ENCODE assay signal across 1 cellular context in the genomic region with DNA sequence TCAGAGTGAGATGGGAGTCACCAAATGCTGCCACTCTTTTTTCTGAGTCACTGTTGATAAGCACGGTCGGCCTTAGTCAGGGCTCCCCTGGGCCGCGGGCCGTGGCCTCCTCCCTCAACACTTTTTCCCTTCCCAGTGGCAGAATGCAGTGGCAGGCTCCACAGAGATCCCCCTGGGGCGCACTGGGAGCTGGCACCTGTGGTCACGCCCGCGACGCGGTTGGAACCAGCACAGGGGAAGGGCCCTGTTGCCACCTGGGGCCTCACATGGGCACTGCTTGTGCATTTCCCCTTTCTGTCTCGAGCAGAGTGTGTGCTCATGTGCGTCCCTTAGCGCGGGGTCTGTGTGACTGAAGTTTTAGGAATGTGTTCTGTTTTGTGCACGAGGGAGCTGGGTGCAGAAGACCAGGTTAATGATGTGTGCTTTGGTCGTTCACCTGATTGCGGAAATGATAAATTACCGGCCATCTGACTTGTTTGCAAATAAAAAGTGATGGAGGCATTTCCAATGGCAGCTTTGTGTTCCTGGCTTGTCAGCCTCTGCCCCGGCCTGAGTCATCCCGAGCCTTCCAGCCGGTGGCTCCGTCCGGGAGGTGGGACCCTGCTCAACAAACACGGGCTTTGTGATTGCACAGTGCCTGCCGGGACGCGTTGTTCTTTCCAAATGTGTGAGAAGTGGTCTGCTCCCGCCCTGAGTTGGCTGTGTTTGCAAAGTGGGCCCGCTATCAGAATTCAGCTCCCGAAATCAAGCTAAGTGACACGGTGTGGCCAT.
A peak's percentile ranks its signal among the peaks of the same experiment; 100 is the strongest.
TF ChIP-seq lines count a peak whose summit lies in the region.

No MANE protein-coding gene starts in this region.

TF ChIP-seq in K562, 482 proteins besides CTCF, POLR2A, EP300 and RAD21 (continued from another document and continues in another):
- TF ChIP-seq, protein P1, sequence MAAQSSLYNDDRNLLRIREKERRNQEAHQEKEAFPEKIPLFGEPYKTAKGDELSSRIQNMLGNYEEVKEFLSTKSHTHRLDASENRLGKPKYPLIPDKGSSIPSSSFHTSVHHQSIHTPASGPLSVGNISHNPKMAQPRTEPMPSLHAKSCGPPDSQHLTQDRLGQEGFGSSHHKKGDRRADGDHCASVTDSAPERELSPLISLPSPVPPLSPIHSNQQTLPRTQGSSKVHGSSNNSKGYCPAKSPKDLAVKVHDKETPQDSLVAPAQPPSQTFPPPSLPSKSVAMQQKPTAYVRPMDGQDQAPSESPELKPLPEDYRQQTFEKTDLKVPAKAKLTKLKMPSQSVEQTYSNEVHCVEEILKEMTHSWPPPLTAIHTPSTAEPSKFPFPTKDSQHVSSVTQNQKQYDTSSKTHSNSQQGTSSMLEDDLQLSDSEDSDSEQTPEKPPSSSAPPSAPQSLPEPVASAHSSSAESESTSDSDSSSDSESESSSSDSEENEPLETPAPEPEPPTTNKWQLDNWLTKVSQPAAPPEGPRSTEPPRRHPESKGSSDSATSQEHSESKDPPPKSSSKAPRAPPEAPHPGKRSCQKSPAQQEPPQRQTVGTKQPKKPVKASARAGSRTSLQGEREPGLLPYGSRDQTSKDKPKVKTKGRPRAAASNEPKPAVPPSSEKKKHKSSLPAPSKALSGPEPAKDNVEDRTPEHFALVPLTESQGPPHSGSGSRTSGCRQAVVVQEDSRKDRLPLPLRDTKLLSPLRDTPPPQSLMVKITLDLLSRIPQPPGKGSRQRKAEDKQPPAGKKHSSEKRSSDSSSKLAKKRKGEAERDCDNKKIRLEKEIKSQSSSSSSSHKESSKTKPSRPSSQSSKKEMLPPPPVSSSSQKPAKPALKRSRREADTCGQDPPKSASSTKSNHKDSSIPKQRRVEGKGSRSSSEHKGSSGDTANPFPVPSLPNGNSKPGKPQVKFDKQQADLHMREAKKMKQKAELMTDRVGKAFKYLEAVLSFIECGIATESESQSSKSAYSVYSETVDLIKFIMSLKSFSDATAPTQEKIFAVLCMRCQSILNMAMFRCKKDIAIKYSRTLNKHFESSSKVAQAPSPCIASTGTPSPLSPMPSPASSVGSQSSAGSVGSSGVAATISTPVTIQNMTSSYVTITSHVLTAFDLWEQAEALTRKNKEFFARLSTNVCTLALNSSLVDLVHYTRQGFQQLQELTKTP (IDR thresholded peaks at IDR 0.05; ENCODE audit: low read depth in 1 of 2, partially characterized antibody in 2 of 2) = no peak
- TF ChIP-seq FOSL1 (tag; conservative IDR thresholded peaks at IDR 0.05) (peak; percentile 89), EWSR1 (IDR thresholded peaks at IDR 0.05; ENCODE audit: borderline replicate concordance, low read depth, partially characterized antibody) (no peak), NR4A1 (CRISPR knock-in tag; IDR thresholded peaks at IDR 0.05) (no peak), NR4A1 (tag; IDR thresholded peaks at IDR 0.05) (peak; percentile 27; the same call in 1 of the 2 replicates), SMARCE1 (IDR thresholded peaks at IDR 0.05) (peak; percentile 76), MTA2 (IDR thresholded peaks at IDR 0.05; ENCODE audit: low read depth) (no peak), CHCHD3 (CRISPR knock-in tag; IDR thresholded peaks at IDR 0.05) (no peak), NR2C1 (IDR thresholded peaks at IDR 0.05) (no peak), NR2C1 (tag; IDR thresholded peaks at IDR 0.05) (no peak), MEIS2 (IDR thresholded peaks at IDR 0.05; ENCODE audit: partially characterized antibody) (peak; percentile 2), POLR2AphosphoS5 (IDR thresholded peaks at IDR 0.05; ENCODE audit: control insufficient read depth, insufficient read depth, low read depth, low read length) (no peak), CTBP1 (IDR thresholded peaks at IDR 0.05; ENCODE audit: borderline replicate concordance) (no peak), POLR2B (IDR thresholded peaks at IDR 0.05; ENCODE audit: low read depth, partially characterized antibody) (no peak), NFIX (CRISPR knock-in tag; IDR thresholded peaks at IDR 0.05; ENCODE audit: low read depth) (no peak), NCOA1 (IDR thresholded peaks at IDR 0.05; ENCODE audit: low read depth) (no peak), HNRNPH1 (optimal IDR thresholded peaks at IDR 0.05; ENCODE audit: low read depth, low read length) (no peak), HDGF (IDR thresholded peaks at IDR 0.05) (no peak), GTF2A2 (tag; IDR thresholded peaks at IDR 0.05) (no peak), MTF1 (CRISPR knock-in tag; IDR thresholded peaks at IDR 0.05; ENCODE audit: borderline replicate concordance) (no peak), ZNF644 (tag; IDR thresholded peaks at IDR 0.05; ENCODE audit: low read depth) (no peak), HSF4 (CRISPR knock-in tag; IDR thresholded peaks at IDR 0.05; ENCODE audit: borderline replicate concordance) (no peak), NFATC3 (IDR thresholded peaks at IDR 0.05) (no peak), NFIC (IDR thresholded peaks at IDR 0.05) (no peak), COPS2 (conservative IDR thresholded peaks at IDR 0.05) (no peak), IFI16 (CRISPR knock-in tag; IDR thresholded peaks at IDR 0.05) (no peak), GABPA (tag; conservative IDR thresholded peaks at IDR 0.05; ENCODE audit: low read depth) (no peak), SMAD3 (CRISPR knock-in tag; conservative IDR thresholded peaks at IDR 0.05) (no peak), CCAR2 (IDR thresholded peaks at IDR 0.05; ENCODE audit: low read depth, low read length) (no peak), RFX7 (CRISPR knock-in tag; IDR thresholded peaks at IDR 0.05) (no peak), FOXJ3 (CRISPR knock-in tag; IDR thresholded peaks at IDR 0.05) (no peak), CBX2 (IDR thresholded peaks at IDR 0.05; ENCODE audit: insufficient read depth, low read length, poor library complexity, severe bottlenecking) (no peak), RBM34 (IDR thresholded peaks at IDR 0.05; ENCODE audit: borderline replicate concordance, insufficient read depth, low read length) (no peak), ZNF444 (CRISPR knock-in tag; IDR thresholded peaks at IDR 0.05) (no peak), HDAC2 (IDR thresholded peaks at IDR 0.05) (no peak), SETDB1 (IDR thresholded peaks at IDR 0.05; ENCODE audit: low read length) (no peak), NCOA2 (IDR thresholded peaks at IDR 0.05; ENCODE audit: partially characterized antibody in 2 of 2) (no peak), NBN (IDR thresholded peaks at IDR 0.05; ENCODE audit: low read depth) (no peak)
- TF ChIP-seq, protein P2, sequence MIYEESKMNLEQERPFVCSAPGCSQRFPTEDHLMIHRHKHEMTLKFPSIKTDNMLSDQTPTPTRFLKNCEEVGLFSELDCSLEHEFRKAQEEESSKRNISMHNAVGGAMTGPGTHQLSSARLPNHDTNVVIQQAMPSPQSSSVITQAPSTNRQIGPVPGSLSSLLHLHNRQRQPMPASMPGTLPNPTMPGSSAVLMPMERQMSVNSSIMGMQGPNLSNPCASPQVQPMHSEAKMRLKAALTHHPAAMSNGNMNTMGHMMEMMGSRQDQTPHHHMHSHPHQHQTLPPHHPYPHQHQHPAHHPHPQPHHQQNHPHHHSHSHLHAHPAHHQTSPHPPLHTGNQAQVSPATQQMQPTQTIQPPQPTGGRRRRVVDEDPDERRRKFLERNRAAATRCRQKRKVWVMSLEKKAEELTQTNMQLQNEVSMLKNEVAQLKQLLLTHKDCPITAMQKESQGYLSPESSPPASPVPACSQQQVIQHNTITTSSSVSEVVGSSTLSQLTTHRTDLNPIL (CRISPR knock-in tag; IDR thresholded peaks at IDR 0.05) = no peak
- TF ChIP-seq, protein P3, sequence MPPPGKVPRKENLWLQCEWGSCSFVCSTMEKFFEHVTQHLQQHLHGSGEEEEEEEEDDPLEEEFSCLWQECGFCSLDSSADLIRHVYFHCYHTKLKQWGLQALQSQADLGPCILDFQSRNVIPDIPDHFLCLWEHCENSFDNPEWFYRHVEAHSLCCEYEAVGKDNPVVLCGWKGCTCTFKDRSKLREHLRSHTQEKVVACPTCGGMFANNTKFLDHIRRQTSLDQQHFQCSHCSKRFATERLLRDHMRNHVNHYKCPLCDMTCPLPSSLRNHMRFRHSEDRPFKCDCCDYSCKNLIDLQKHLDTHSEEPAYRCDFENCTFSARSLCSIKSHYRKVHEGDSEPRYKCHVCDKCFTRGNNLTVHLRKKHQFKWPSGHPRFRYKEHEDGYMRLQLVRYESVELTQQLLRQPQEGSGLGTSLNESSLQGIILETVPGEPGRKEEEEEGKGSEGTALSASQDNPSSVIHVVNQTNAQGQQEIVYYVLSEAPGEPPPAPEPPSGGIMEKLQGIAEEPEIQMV (tag; conservative IDR thresholded peaks at IDR 0.05; ENCODE audit: low read depth) = no peak
- TF ChIP-seq, protein P4, sequence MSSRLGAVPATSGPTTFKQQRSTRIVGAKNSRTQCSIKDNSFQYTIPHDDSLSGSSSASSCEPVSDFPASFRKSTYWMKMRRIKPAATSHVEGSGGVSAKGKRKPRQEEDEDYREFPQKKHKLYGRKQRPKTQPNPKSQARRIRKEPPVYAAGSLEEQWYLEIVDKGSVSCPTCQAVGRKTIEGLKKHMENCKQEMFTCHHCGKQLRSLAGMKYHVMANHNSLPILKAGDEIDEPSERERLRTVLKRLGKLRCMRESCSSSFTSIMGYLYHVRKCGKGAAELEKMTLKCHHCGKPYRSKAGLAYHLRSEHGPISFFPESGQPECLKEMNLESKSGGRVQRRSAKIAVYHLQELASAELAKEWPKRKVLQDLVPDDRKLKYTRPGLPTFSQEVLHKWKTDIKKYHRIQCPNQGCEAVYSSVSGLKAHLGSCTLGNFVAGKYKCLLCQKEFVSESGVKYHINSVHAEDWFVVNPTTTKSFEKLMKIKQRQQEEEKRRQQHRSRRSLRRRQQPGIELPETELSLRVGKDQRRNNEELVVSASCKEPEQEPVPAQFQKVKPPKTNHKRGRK (tag; IDR thresholded peaks at IDR 0.05) = no peak
- TF ChIP-seq, protein P5, sequence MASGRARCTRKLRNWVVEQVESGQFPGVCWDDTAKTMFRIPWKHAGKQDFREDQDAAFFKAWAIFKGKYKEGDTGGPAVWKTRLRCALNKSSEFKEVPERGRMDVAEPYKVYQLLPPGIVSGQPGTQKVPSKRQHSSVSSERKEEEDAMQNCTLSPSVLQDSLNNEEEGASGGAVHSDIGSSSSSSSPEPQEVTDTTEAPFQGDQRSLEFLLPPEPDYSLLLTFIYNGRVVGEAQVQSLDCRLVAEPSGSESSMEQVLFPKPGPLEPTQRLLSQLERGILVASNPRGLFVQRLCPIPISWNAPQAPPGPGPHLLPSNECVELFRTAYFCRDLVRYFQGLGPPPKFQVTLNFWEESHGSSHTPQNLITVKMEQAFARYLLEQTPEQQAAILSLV (tag; IDR thresholded peaks at IDR 0.05) = no peak
- TF ChIP-seq, protein P6, sequence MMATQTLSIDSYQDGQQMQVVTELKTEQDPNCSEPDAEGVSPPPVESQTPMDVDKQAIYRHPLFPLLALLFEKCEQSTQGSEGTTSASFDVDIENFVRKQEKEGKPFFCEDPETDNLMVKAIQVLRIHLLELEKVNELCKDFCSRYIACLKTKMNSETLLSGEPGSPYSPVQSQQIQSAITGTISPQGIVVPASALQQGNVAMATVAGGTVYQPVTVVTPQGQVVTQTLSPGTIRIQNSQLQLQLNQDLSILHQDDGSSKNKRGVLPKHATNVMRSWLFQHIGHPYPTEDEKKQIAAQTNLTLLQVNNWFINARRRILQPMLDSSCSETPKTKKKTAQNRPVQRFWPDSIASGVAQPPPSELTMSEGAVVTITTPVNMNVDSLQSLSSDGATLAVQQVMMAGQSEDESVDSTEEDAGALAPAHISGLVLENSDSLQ (IDR thresholded peaks at IDR 0.05) = peak; percentile 57
- TF ChIP-seq, protein P7, sequence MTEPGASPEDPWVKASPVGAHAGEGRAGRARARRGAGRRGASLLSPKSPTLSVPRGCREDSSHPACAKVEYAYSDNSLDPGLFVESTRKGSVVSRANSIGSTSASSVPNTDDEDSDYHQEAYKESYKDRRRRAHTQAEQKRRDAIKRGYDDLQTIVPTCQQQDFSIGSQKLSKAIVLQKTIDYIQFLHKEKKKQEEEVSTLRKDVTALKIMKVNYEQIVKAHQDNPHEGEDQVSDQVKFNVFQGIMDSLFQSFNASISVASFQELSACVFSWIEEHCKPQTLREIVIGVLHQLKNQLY (CRISPR knock-in tag; conservative IDR thresholded peaks at IDR 0.05) = no peak
- TF ChIP-seq, protein P8, sequence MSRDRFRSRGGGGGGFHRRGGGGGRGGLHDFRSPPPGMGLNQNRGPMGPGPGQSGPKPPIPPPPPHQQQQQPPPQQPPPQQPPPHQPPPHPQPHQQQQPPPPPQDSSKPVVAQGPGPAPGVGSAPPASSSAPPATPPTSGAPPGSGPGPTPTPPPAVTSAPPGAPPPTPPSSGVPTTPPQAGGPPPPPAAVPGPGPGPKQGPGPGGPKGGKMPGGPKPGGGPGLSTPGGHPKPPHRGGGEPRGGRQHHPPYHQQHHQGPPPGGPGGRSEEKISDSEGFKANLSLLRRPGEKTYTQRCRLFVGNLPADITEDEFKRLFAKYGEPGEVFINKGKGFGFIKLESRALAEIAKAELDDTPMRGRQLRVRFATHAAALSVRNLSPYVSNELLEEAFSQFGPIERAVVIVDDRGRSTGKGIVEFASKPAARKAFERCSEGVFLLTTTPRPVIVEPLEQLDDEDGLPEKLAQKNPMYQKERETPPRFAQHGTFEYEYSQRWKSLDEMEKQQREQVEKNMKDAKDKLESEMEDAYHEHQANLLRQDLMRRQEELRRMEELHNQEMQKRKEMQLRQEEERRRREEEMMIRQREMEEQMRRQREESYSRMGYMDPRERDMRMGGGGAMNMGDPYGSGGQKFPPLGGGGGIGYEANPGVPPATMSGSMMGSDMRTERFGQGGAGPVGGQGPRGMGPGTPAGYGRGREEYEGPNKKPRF (IDR thresholded peaks at IDR 0.05; ENCODE audit: low read depth, low read length) = no peak
- TF ChIP-seq, protein P9, sequence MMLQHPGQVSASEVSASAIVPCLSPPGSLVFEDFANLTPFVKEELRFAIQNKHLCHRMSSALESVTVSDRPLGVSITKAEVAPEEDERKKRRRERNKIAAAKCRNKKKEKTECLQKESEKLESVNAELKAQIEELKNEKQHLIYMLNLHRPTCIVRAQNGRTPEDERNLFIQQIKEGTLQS (IDR thresholded peaks at IDR 0.05) = peak; percentile 56
- TF ChIP-seq, protein P9 (CRISPR knock-in tag; conservative IDR thresholded peaks at IDR 0.05) = no peak
- TF ChIP-seq, protein P10, sequence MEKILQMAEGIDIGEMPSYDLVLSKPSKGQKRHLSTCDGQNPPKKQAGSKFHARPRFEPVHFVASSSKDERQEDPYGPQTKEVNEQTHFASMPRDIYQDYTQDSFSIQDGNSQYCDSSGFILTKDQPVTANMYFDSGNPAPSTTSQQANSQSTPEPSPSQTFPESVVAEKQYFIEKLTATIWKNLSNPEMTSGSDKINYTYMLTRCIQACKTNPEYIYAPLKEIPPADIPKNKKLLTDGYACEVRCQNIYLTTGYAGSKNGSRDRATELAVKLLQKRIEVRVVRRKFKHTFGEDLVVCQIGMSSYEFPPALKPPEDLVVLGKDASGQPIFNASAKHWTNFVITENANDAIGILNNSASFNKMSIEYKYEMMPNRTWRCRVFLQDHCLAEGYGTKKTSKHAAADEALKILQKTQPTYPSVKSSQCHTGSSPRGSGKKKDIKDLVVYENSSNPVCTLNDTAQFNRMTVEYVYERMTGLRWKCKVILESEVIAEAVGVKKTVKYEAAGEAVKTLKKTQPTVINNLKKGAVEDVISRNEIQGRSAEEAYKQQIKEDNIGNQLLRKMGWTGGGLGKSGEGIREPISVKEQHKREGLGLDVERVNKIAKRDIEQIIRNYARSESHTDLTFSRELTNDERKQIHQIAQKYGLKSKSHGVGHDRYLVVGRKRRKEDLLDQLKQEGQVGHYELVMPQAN (IDR thresholded peaks at IDR 0.05; ENCODE audit: borderline replicate concordance) = no peak
